ENCODE assay signal across 26 cellular contexts in genomic region chrX:47184486-47184885, GRCh38.
"Had no signal": no experiment of that assay in that cellular context is flagged by ENCODE, and none has a peak within 500 bp of the region (broad histone marks: within the 10 kb centered on the region; RNA-seq: fewer than 3 reads in every experiment).

No MANE protein-coding gene starts in this region.

- H3K9me3 Mint-ChIP-seq: dendritic cell treated with granulocyte-macrophage colony-stimulating factor and Interleukin-4, amounts not matched to agents 40 ng/mL and 50 ng/mL, for 4 days; naive B cell; natural killer cell treated with Interleukin-12 subunit alpha and Interleukin-12 subunit beta and Interleukin-15 and Interleukin-18, amount 100 ng/mL, for 72 hours; neural crest cell; stimulated activated memory B cell treated with anti-CD40 and anti-IgM and Interleukin-4, amounts not matched to agents 10 μg/mL and 1 μg/mL and 100 μg/mL, for 72 hours; type B pancreatic cell had no signal

- H3K79me2 ChIP-seq: hepatocyte had no signal

- H3K27ac Mint-ChIP-seq: dendritic cell treated with granulocyte-macrophage colony-stimulating factor and Interleukin-4, amounts not matched to agents 40 ng/mL and 50 ng/mL, for 4 days; endodermal cell; natural killer cell treated with Interleukin-12 subunit alpha and Interleukin-12 subunit beta and Interleukin-15 and Interleukin-18, amount 100 ng/mL, for 72 hours; stimulated activated memory B cell treated with anti-CD40 and anti-IgM and Interleukin-4, amounts not matched to agents 10 μg/mL and 1 μg/mL and 100 μg/mL, for 72 hours; type B pancreatic cell had no signal

- H3K4me3 ChIP-seq: colonic mucosa, gastroesophageal sphincter, heart left ventricle, hepatocyte, lower lobe of right lung, psoas muscle, sigmoid colon, testis, tibial artery had no signal

- DNase-seq: colonic mucosa; effector CD8-positive, alpha-beta T cell; endodermal cell; foreskin keratinocyte; left colon; left ventricle myocardium superior; lower lobe of right lung; naive B cell; psoas muscle; sigmoid colon; stimulated activated CD4-positive, alpha-beta T cell treated with anti-CD3 and anti-CD28 coated beads, Interleukin-4, amount 100 ng/mL, for 4 hours; stimulated activated naive CD8-positive, alpha-beta T cell treated with anti-CD3 and anti-CD28 coated beads, Interleukin-15, Interleukin-2, amounts not matched to agents 100 U/mL and 50 U/mL, for 24 hours; substantia nigra; testis had no signal

- H3K27me3 ChIP-seq: foreskin keratinocyte, gastroesophageal sphincter, hepatocyte, sigmoid colon, testis, tibial artery had no signal

- H2AFZ ChIP-seq: hepatocyte had no signal

- ATAC-seq: esophagus mucosa; foreskin keratinocyte; gastroesophageal sphincter; left colon; left ventricle myocardium superior; lower lobe of right lung; natural killer cell treated with Interleukin-12 subunit alpha and Interleukin-12 subunit beta and Interleukin-15 and Interleukin-18, amount 100 ng/mL, for 72 hours; right cardiac atrium; stimulated activated memory B cell treated with anti-CD40 and anti-IgM and Interleukin-4, amounts not matched to agents 10 μg/mL and 1 μg/mL and 100 μg/mL, for 72 hours; stimulated activated naive CD8-positive, alpha-beta T cell treated with anti-CD3 and anti-CD28 coated beads, Interleukin-15, Interleukin-2, amounts not matched to agents 100 U/mL and 50 U/mL, for 24 hours had no signal

- H3K4me2 ChIP-seq: hepatocyte had no signal

- H3K36me3 Mint-ChIP-seq: naive B cell had no signal

- H3K27ac ChIP-seq: colonic mucosa, epithelial cell of prostate, foreskin keratinocyte, gastroesophageal sphincter, heart left ventricle, hepatocyte, lower lobe of right lung, psoas muscle, sigmoid colon, testis, tibial artery had no signal

- H3K4me1 ChIP-seq: colonic mucosa, foreskin keratinocyte, lower lobe of right lung, psoas muscle, testis had no signal

- H3K27me3 Mint-ChIP-seq: dendritic cell treated with granulocyte-macrophage colony-stimulating factor and Interleukin-4, amounts not matched to agents 40 ng/mL and 50 ng/mL, for 4 days; stimulated activated memory B cell treated with anti-CD40 and anti-IgM and Interleukin-4, amounts not matched to agents 10 μg/mL and 1 μg/mL and 100 μg/mL, for 72 hours; type B pancreatic cell had no signal

- H3K9me3 ChIP-seq: colonic mucosa, gastroesophageal sphincter, heart left ventricle, lower lobe of right lung, psoas muscle, sigmoid colon, testis, tibial artery had no signal

- H3K4me1 Mint-ChIP-seq: endodermal cell, neural crest cell had no signal

- H3K4me3 Mint-ChIP-seq: dendritic cell treated with granulocyte-macrophage colony-stimulating factor and Interleukin-4, amounts not matched to agents 40 ng/mL and 50 ng/mL, for 4 days; endodermal cell; naive B cell; natural killer cell treated with Interleukin-12 subunit alpha and Interleukin-12 subunit beta and Interleukin-15 and Interleukin-18, amount 100 ng/mL, for 72 hours; neural crest cell; stimulated activated memory B cell treated with anti-CD40 and anti-IgM and Interleukin-4, amounts not matched to agents 10 μg/mL and 1 μg/mL and 100 μg/mL, for 72 hours; type B pancreatic cell had no signal
